Comparison of ENCODE assay signal across 23 cellular contexts in genomic region chr4:54794033-54794432, GRCh38.
"Had no signal": no experiment of that assay in that cellular context is flagged by ENCODE, and none has a peak within 500 bp of the region (broad histone marks: within the 10 kb centered on the region; RNA-seq: fewer than 3 reads in every experiment).

No MANE protein-coding gene starts in this region.

- H3K4me3 ChIP-seq: esophagus muscularis mucosa, gastrocnemius medialis, heart right ventricle, left ventricle myocardium inferior, lower lobe of right lung, psoas muscle, spleen, tibial nerve, upper lobe of right lung, vagina had no signal

- H3K9me3 ChIP-seq: esophagus muscularis mucosa, gastrocnemius medialis, lower lobe of right lung, psoas muscle, upper lobe of right lung, vagina had no signal

- H3K79me2 ChIP-seq: parathyroid adenoma had no signal

- H3K27ac ChIP-seq: epithelial cell of prostate, esophagus muscularis mucosa, gastrocnemius medialis, heart right ventricle, left ventricle myocardium inferior, lower lobe of right lung, parathyroid adenoma, psoas muscle, spleen, tibial nerve, upper lobe of right lung, vagina had no signal

- H3K27me3 Mint-ChIP-seq: stimulated activated naive CD8-positive, alpha-beta T cell treated with anti-CD3 and anti-CD28 coated beads, Interleukin-15, Interleukin-2, amounts not matched to agents 100 ng/mL and 50 ng/mL, for 24 hours had no signal

- DNase-seq: effector memory CD4-positive, alpha-beta T cell; gastrocnemius medialis; heart right ventricle; left ventricle myocardium inferior; lower lobe of right lung; nephron progenitor cell; psoas muscle; retina; spleen; stimulated activated CD4-positive, alpha-beta T cell treated with anti-CD3 and anti-CD28 coated beads, Interleukin-15, amount 100 ng/mL, for 24 hours; stimulated activated CD4-positive, alpha-beta T cell treated with anti-CD3 and anti-CD28 coated beads, Interleukin-1b, Interleukin-23, amount 100 ng/mL, for 48 hours; stimulated activated CD4-positive, alpha-beta T cell treated with anti-CD3 and anti-CD28 coated beads, Interleukin-4, amount 100 ng/mL, for 24 hours; upper lobe of right lung had no signal

- H3K36me3 ChIP-seq: esophagus muscularis mucosa, gastrocnemius medialis, heart right ventricle, left ventricle myocardium inferior, lower lobe of right lung, spleen, tibial nerve, upper lobe of right lung, vagina had no signal

- H3K36me3 Mint-ChIP-seq: memory B cell; mesothelial cell of epicardium; stimulated activated memory B cell treated with anti-CD40 and anti-IgM and Interleukin-4, amounts not matched to agents 10 μg/mL and 1 μg/mL and 100 μg/mL, for 72 hours had no signal

- H3K9ac ChIP-seq: parathyroid adenoma had no signal

- H3K4me3 Mint-ChIP-seq: memory B cell; mesothelial cell of epicardium; nephron progenitor cell; stimulated activated memory B cell treated with anti-CD40 and anti-IgM and Interleukin-4, amounts not matched to agents 10 μg/mL and 1 μg/mL and 100 μg/mL, for 72 hours; stimulated activated naive CD8-positive, alpha-beta T cell treated with anti-CD3 and anti-CD28 coated beads, Interleukin-15, Interleukin-2, amounts not matched to agents 100 ng/mL and 50 ng/mL, for 24 hours had no signal

- H3K4me1 Mint-ChIP-seq: memory B cell; stimulated activated memory B cell treated with anti-CD40 and anti-IgM and Interleukin-4, amounts not matched to agents 10 μg/mL and 1 μg/mL and 100 μg/mL, for 72 hours had no signal

- ATAC-seq: gastrocnemius medialis; heart right ventricle; lower lobe of right lung; psoas muscle; sciatic nerve; stimulated activated memory B cell treated with anti-CD40 and anti-IgM and Interleukin-4, amounts not matched to agents 10 μg/mL and 1 μg/mL and 100 μg/mL, for 72 hours; upper lobe of right lung had no signal

- H3K27ac Mint-ChIP-seq: memory B cell; mesothelial cell of epicardium; nephron progenitor cell; stimulated activated memory B cell treated with anti-CD40 and anti-IgM and Interleukin-4, amounts not matched to agents 10 μg/mL and 1 μg/mL and 100 μg/mL, for 72 hours; stimulated activated naive CD8-positive, alpha-beta T cell treated with anti-CD3 and anti-CD28 coated beads, Interleukin-15, Interleukin-2, amounts not matched to agents 100 ng/mL and 50 ng/mL, for 24 hours had no signal

- H3K27me3 ChIP-seq: esophagus muscularis mucosa, gastrocnemius medialis, heart right ventricle, spleen, tibial nerve, upper lobe of right lung, vagina had no signal

- H2AFZ ChIP-seq: parathyroid adenoma had no signal

- H3K4me1 ChIP-seq: esophagus muscularis mucosa, gastrocnemius medialis, heart right ventricle, left ventricle myocardium inferior, lower lobe of right lung, parathyroid adenoma, psoas muscle, spleen, tibial nerve, upper lobe of right lung, vagina had no signal

- H3K9me3 Mint-ChIP-seq: memory B cell; mesothelial cell of epicardium; stimulated activated naive CD8-positive, alpha-beta T cell treated with anti-CD3 and anti-CD28 coated beads, Interleukin-15, Interleukin-2, amounts not matched to agents 100 ng/mL and 50 ng/mL, for 24 hours had no signal
